21 cellular contexts compared by ENCODE assay signal in genomic region chr12:69074559-69075349, GRCh38.
"Had no signal": no experiment of that assay in that cellular context is flagged by ENCODE, and none has a peak within 500 bp of the region (broad histone marks: within the 10 kb centered on the region; RNA-seq: fewer than 3 reads in every experiment).

No MANE protein-coding gene starts in this region.

- H3K27ac ChIP-seq: colonic mucosa, esophagus muscularis mucosa, gastrocnemius medialis, heart right ventricle, left lung, lower lobe of right lung had no signal

- H3K4me1 ChIP-seq: esophagus muscularis mucosa, gastrocnemius medialis, heart right ventricle, left lung had no signal

- H3K9me3 ChIP-seq: colonic mucosa, esophagus muscularis mucosa, gastrocnemius medialis, heart right ventricle, left lung, lower lobe of right lung had no signal

- H3K36me3 ChIP-seq: colonic mucosa, esophagus muscularis mucosa, gastrocnemius medialis, heart right ventricle, left lung, lower lobe of right lung had no signal

- FAIRE-seq: endometrium, islet of Langerhans, keratinocyte had no signal

- DNase-seq: colonic mucosa; cortex of kidney; effector CD8-positive, alpha-beta T cell; effector memory CD8-positive, alpha-beta T cell; endodermal cell; foreskin melanocyte; gastrocnemius medialis; glutamatergic neuron; head of caudate nucleus; heart right ventricle; hippocampal formation; left cardiac atrium; left lung; left ventricle myocardium superior; lower lobe of right lung; mesendoderm; midbrain had no signal

- H3K4me3 ChIP-seq: colonic mucosa, esophagus muscularis mucosa, gastrocnemius medialis, heart right ventricle, left lung, lower lobe of right lung had no signal

- H3K27me3 ChIP-seq: colonic mucosa, esophagus muscularis mucosa, gastrocnemius medialis, left lung had no signal

- ATAC-seq: effector memory CD8-positive, alpha-beta T cell; gastrocnemius medialis; heart right ventricle; left cardiac atrium; left lung; left ventricle myocardium superior; lower lobe of right lung had no signal
